20 cellular contexts compared by ENCODE assay signal in the genomic region with DNA sequence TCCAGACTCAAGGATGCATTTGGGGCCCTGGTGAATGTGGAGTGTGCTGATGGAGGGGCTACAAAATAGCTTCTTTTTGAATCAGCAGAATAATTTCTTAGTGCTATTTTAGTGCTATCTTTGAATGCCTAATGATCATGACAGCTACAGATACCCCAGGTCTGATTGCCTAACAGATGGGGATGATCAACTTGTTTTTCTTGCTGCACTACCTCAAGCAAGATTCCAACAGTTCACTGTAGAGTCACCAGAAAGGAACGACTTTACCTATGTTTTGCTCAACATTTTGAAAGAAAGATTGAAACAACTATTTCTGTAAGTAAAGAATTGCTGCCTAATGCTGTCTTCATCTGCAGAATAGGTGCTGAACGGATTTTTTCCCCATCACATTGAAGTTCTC. TPM values are rescaled to one million over a fixed set of nuclear protein-coding genes. Genes with fewer than 3 reads are reported as not detected.
DNase-seq lines count a peak whose midpoint lies in the region; ATAC-seq and TF ChIP-seq lines count a peak whose summit lies in the region.
"Had no signal": no experiment of that assay in that cellular context is flagged by ENCODE, and none has a peak within 500 bp of the region (broad histone marks: within the 10 kb centered on the region; RNA-seq: fewer than 3 reads in every experiment).

No MANE protein-coding gene starts in this region.

- H3K36me3 ChIP-seq in MM.1S (replicated peaks; ENCODE audit: insufficient read depth, low read length), result no peaks in the 10 kb centered on the region
- H3K36me3 ChIP-seq: BLaER1 treated with 17β-estradiol and CSF1 and Interleukin-3, amounts not matched to agents 10 nM and 100 nM; Peyer's patch had no signal

- H4K20me1 ChIP-seq in MM.1S (ENCODE audit: insufficient read depth, low read length), result no peaks in the 10 kb centered on the region
- H4K20me1 ChIP-seq: BLaER1 treated with 17β-estradiol and CSF1 and Interleukin-3, amounts not matched to agents 10 nM and 100 nM had no signal

- ATAC-seq in esophagus mucosa (peak; percentile 67), GM19455 (IDR thresholded peaks at IDR 0.05; ENCODE audit: unreplicated experiment) (no peak), Right ventricle myocardium inferior (no peak)
- no peak for ATAC-seq in stimulated activated memory B cell treated with anti-CD40 and anti-IgM and Interleukin-4, amounts not matched to agents 10 μg/mL and 1 μg/mL and 100 μg/mL, for 72 hours

- H3K36me3 Mint-ChIP-seq in stimulated activated memory B cell treated with anti-CD40 and anti-IgM and Interleukin-4, amounts not matched to agents 10 μg/mL and 1 μg/mL and 100 μg/mL, for 72 hours, result no peaks in the 10 kb centered on the region
- H3K36me3 Mint-ChIP-seq: CD4-positive, alpha-beta memory T cell had no signal

- DNase-seq in MM.1S, result no peak
- peak; percentile 15 for DNase-seq in RWPE1 (ENCODE audit: low spot score)
- no peak for DNase-seq in superior temporal gyrus (ENCODE audit: extremely low spot score)
- no peak for DNase-seq in activated T-cell treated with anti-CD3 and anti-CD28 coated beads, Interleukin-2, amount 50 U/mL, for 48 hours
- no peak for DNase-seq in Right ventricle myocardium inferior (ENCODE audit: missing footprints)
- DNase-seq: CD4-positive, alpha-beta memory T cell; IMR-90; NCI-H1694; NCI-H2081; NCI-H2171; NCI-H345; NCI-H526 treated with DMSO at 0.1 percent for 48 hours; Peyer's patch; Right ventricle myocardium superior had no signal

- peak overlapping the region; percentile 57; the same call in 1 of the 2 replicates for H3K4me2 ChIP-seq in MM.1S (ENCODE audit: low read depth, low read length)
- H3K4me2 ChIP-seq: BLaER1 treated with 17β-estradiol and CSF1 and Interleukin-3, amounts not matched to agents 10 nM and 100 nM; KMS-11 had no signal

- no peak overlapping the region for H3K4me3 ChIP-seq in MM.1S (ENCODE audit: low read length)
- H3K4me3 ChIP-seq: BLaER1 treated with 17β-estradiol and CSF1 and Interleukin-3, amounts not matched to agents 10 nM and 100 nM; Peyer's patch had no signal

- no peak overlapping the region for H2AFZ ChIP-seq in MM.1S (ENCODE audit: low read length)

- peaks cover 21% of the 10 kb centered on the region for H3K4me1 ChIP-seq in MM.1S (ENCODE audit: low read length)
- H3K4me1 ChIP-seq: Caco-2, Peyer's patch had no signal

- POLR2A ChIA-PET in RWPE1 (lab: Yijun Ruan, JAX; ENCODE audit: low non-redundant PET), result no interaction called here

- no peaks in the 10 kb centered on the region for H3K27me3 ChIP-seq in MM.1S (replicated peaks; ENCODE audit: insufficient read depth, low read length)
- H3K27me3 ChIP-seq: BLaER1 treated with 17β-estradiol and CSF1 and Interleukin-3, amounts not matched to agents 10 nM and 100 nM; Peyer's patch had no signal

- no peak overlapping the region for H3K4me3 Mint-ChIP-seq in stimulated activated memory B cell treated with anti-CD40 and anti-IgM and Interleukin-4, amounts not matched to agents 10 μg/mL and 1 μg/mL and 100 μg/mL, for 72 hours
- H3K4me3 Mint-ChIP-seq: CD4-positive, alpha-beta memory T cell had no signal

- no peak for TF ChIP-seq CTCF in MM.1S (IDR thresholded peaks at IDR 0.05; ENCODE audit: low read length)
- no peak for TF ChIP-seq CTCF in RWPE1 (conservative IDR thresholded peaks at IDR 0.05; ENCODE audit: low read depth)

- no peaks in the 10 kb centered on the region; the same call in 1 of the 2 replicates for H3F3A ChIP-seq in MM.1S (ENCODE audit: insufficient read depth, low read length)

- no peaks in the 10 kb centered on the region for H3K79me2 ChIP-seq in MM.1S (ENCODE audit: low read length)

- no peak overlapping the region for H3K9ac ChIP-seq in MM.1S (ENCODE audit: low read length)
- H3K9ac ChIP-seq: BLaER1 treated with 17β-estradiol and CSF1 and Interleukin-3, amounts not matched to agents 10 nM and 100 nM; KMS-11 had no signal

- H3K27me3 Mint-ChIP-seq in stimulated activated memory B cell treated with anti-CD40 and anti-IgM and Interleukin-4, amounts not matched to agents 10 μg/mL and 1 μg/mL and 100 μg/mL, for 72 hours, result no peaks in the 10 kb centered on the region

- no peaks in the 10 kb centered on the region for H3K9me2 ChIP-seq in MM.1S (replicated peaks; ENCODE audit: insufficient read depth, low read length)

- intact Hi-C loops in Right ventricle myocardium inferior (cut with DNase I), result no loop called here

- H3K27ac Mint-ChIP-seq in stimulated activated memory B cell treated with anti-CD40 and anti-IgM and Interleukin-4, amounts not matched to agents 10 μg/mL and 1 μg/mL and 100 μg/mL, for 72 hours, result peak overlapping the region; percentile 58
- H3K27ac Mint-ChIP-seq: CD4-positive, alpha-beta memory T cell had no signal

- H3K9me3 Mint-ChIP-seq in stimulated activated memory B cell treated with anti-CD40 and anti-IgM and Interleukin-4, amounts not matched to agents 10 μg/mL and 1 μg/mL and 100 μg/mL, for 72 hours, result no peaks in the 10 kb centered on the region

- H3K9me3 ChIP-seq in MM.1S (replicated peaks; ENCODE audit: insufficient read depth, low read length), result no peaks in the 10 kb centered on the region
- H3K9me3 ChIP-seq: Caco-2, Peyer's patch had no signal

- CTCF ChIA-PET in RWPE1 (lab: Yijun Ruan, JAX), result no interaction called here

- H3K27ac ChIP-seq in MM.1S (ENCODE audit: low read length), result no peak overlapping the region
- no peak overlapping the region for H3K27ac ChIP-seq in RWPE1
- H3K27ac ChIP-seq: BLaER1 treated with 17β-estradiol and CSF1 and Interleukin-3, amounts not matched to agents 10 nM and 100 nM; KMS-11; Peyer's patch had no signal

- peaks cover 20% of the 10 kb centered on the region for H3K4me1 Mint-ChIP-seq in stimulated activated memory B cell treated with anti-CD40 and anti-IgM and Interleukin-4, amounts not matched to agents 10 μg/mL and 1 μg/mL and 100 μg/mL, for 72 hours
- H3K4me1 Mint-ChIP-seq: CD4-positive, alpha-beta memory T cell had no signal

RNA-seq across cellular contexts. Expression of a gene that starts 42.6 kb away (rescaled TPM):
- total RNA-seq in esophagus mucosa, result 50.7 TPM
- 1.7 TPM for total RNA-seq in Right ventricle myocardium inferior

Comparison
In these comparisons a context has a peak if more than half of its experiments do, and no peak if none do; other contexts are left out.
1. RNA of a gene that starts 42.6 kb away (total RNA-seq): 50.7 TPM in esophagus mucosa (single experiment); 1.7 TPM in Right ventricle myocardium inferior (single experiment); every median in the first group is over 10 times any median in the second.